13 cellular contexts compared by ENCODE assay signal in the genomic region with DNA sequence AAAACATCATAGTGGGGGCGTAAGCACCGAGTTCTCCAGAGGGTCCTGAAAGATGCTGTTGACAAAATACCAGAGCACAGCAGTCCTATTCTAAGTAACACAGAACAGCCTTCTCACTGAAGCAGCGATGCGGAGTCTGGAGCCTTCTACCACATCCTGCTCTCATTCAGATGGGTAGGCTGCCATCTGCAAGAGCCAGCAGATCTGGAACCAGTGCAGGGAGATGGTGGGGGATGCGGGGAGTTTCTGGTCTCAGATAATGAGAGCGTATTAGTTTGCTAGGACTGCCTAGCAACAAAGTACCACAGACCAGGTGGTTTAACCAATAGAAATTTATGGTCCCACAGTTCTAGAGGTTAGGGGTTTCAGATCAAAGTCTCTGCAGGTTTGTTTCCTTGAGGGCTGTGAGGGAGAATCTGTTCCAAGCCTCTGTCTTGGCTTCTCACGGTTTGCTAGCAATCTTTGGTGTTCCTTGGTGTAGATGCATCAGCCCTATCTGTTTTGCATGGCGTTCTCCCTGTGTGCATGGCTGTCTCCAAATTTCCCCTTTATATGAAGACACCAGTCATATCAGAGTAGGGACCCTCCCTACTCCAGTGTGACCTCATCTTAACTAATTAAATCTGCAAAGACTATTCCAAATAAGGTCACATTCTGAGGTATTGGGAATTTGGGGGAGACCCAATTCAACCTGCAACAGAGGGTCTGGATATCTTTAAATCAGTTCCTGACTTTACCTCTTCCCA. TPM values are rescaled to one million over a fixed set of nuclear protein-coding genes. Genes with fewer than 3 reads are reported as not detected.
DNase-seq lines count a peak whose midpoint lies in the region; ATAC-seq and TF ChIP-seq lines count a peak whose summit lies in the region.
"Had no signal": no experiment of that assay in that cellular context is flagged by ENCODE, and none has a peak within 500 bp of the region (broad histone marks: within the 10 kb centered on the region; RNA-seq: fewer than 3 reads in every experiment).

No MANE protein-coding gene starts in this region.

- H3K4me3 ChIP-seq in esophagus squamous epithelium: no peak overlapping the region
- H3K4me3 ChIP-seq: dorsolateral prefrontal cortex, heart left ventricle, mucosa of descending colon had no signal

- ATAC-seq in GM21737 (IDR thresholded peaks at IDR 0.05; ENCODE audit: unreplicated experiment) (peak; percentile 75), HG03354 (IDR thresholded peaks at IDR 0.05; ENCODE audit: poor library complexity, severe bottlenecking, unreplicated experiment) (peak; percentile 93)
- ATAC-seq in stimulated activated naive B cell treated with anti-CD40 and anti-IgM and Interleukin-4, amounts not matched to agents 10 μg/mL and 1 μg/mL and 100 μg/mL, for 72 hours (replicated peaks): peak; percentile 84 to 86
- ATAC-seq: heart left ventricle, mucosa of descending colon had no signal

- TF ChIP-seq CTCF in esophagus squamous epithelium (IDR thresholded peaks at IDR 0.05): no peak

- no peaks in the 10 kb centered on the region for H3K9me3 Mint-ChIP-seq in stimulated activated naive B cell treated with anti-CD40 and anti-IgM and Interleukin-4, amounts not matched to agents 10 μg/mL and 1 μg/mL and 100 μg/mL, for 72 hours

- H3K27me3 Mint-ChIP-seq in stimulated activated naive B cell treated with anti-CD40 and anti-IgM and Interleukin-4, amounts not matched to agents 10 μg/mL and 1 μg/mL and 100 μg/mL, for 72 hours: peaks cover 12 to 20% of the 10 kb centered on the region in 2 donors

- DNase-seq in DMS 273 (lab: John Stamatoyannopoulos, UW; ENCODE audit: unreplicated experiment) (peak; percentile 26), DMS 273 treated with DMSO at 0.1 percent for 48 hours (lab: John Stamatoyannopoulos, UW) (no peak), NCI-H748 (lab: John Stamatoyannopoulos, UW; ENCODE audit: unreplicated experiment) (no peak), esophagus squamous epithelium (lab: John Stamatoyannopoulos, UW) (no peak), cerebellar cortex (ENCODE audit: low spot score) (no peak)
- DNase-seq in stimulated activated naive B cell treated with anti-CD40 and anti-IgM and Interleukin-4, amounts not matched to agents 10 μg/mL and 1 μg/mL and 100 μg/mL, for 72 hours: peak; percentile 58
- DNase-seq: dorsolateral prefrontal cortex, EL, heart left ventricle, mucosa of descending colon had no signal

- H3K36me3 ChIP-seq in esophagus squamous epithelium: no peaks in the 10 kb centered on the region
- H3K36me3 ChIP-seq: heart left ventricle had no signal

- peaks cover 3 to 18% (median 9%) of the 10 kb centered on the region in 3 donors for H3K4me1 ChIP-seq in esophagus squamous epithelium

- TF ChIP-seq POLR2A in esophagus squamous epithelium (IDR thresholded peaks at IDR 0.05): no peak

- WGBS in esophagus squamous epithelium, 2 donors: 70 to 78% methylated on average over 8 of the region's 8 CpGs

- peak overlapping the region; percentile 9 to 31 for H3K4me3 Mint-ChIP-seq in stimulated activated naive B cell treated with anti-CD40 and anti-IgM and Interleukin-4, amounts not matched to agents 10 μg/mL and 1 μg/mL and 100 μg/mL, for 72 hours

- H3K27ac ChIP-seq in esophagus squamous epithelium: no peak overlapping the region
- H3K27ac ChIP-seq: 22Rv1, dorsolateral prefrontal cortex, heart left ventricle had no signal

- intact Hi-C loops in esophagus squamous epithelium (cut with DNase I): no loop called here

- no peaks in the 10 kb centered on the region for H3K9me3 ChIP-seq in esophagus squamous epithelium
- H3K9me3 ChIP-seq: heart left ventricle, mucosa of descending colon had no signal

- peaks cover 4 to 14% of the 10 kb centered on the region in 2 donors for H3K36me3 Mint-ChIP-seq in stimulated activated naive B cell treated with anti-CD40 and anti-IgM and Interleukin-4, amounts not matched to agents 10 μg/mL and 1 μg/mL and 100 μg/mL, for 72 hours

- H3K4me1 Mint-ChIP-seq in stimulated activated naive B cell treated with anti-CD40 and anti-IgM and Interleukin-4, amounts not matched to agents 10 μg/mL and 1 μg/mL and 100 μg/mL, for 72 hours: peaks cover 38 to 45% of the 10 kb centered on the region in 2 donors

- H3K27me3 ChIP-seq in esophagus squamous epithelium: peaks cover 0 to 80% (median 11%) of the 10 kb centered on the region in 4 donors

- H3K27ac Mint-ChIP-seq in stimulated activated naive B cell treated with anti-CD40 and anti-IgM and Interleukin-4, amounts not matched to agents 10 μg/mL and 1 μg/mL and 100 μg/mL, for 72 hours: peak overlapping the region; percentile 86

RNA-seq across cellular contexts. Expression of a gene that starts 52.0 kb away (rescaled TPM):
- total RNA-seq in esophagus squamous epithelium: 10 to 100 TPM in 1 of 4 donors, under 1 TPM in 3; 0.29 to 13.1 (median 0.69) TPM

Comparison
In these comparisons a context has a peak if more than half of its experiments do, and no peak if none do; other contexts are left out.
1. DNase-seq: peak in DMS 273 (single experiment) and stimulated activated naive B cell treated with anti-CD40 and anti-IgM and Interleukin-4, amounts not matched to agents 10 μg/mL and 1 μg/mL and 100 μg/mL, for 72 hours (single experiment); none in DMS 273 treated with DMSO at 0.1 percent for 48 hours (single experiment), NCI-H748 (single experiment), esophagus squamous epithelium (single experiment) and cerebellar cortex (single experiment).
2. Peak in every context shown above with its lines, with median percentiles within 50 percentile points of each other: ATAC-seq.